In genomic region chr3:128578346-128578745, GRCh38 we compare ENCODE assay signal across 20 cellular contexts.
"Had no signal": no experiment of that assay in that cellular context is flagged by ENCODE, and none has a peak within 500 bp of the region (broad histone marks: within the 10 kb centered on the region; RNA-seq: fewer than 3 reads in every experiment).

No MANE protein-coding gene starts in this region.

- H3K9me3 Mint-ChIP-seq: stimulated activated naive B cell treated with anti-CD40 and anti-IgM and Interleukin-4, amounts not matched to agents 10 μg/mL and 1 μg/mL and 100 μg/mL, for 72 hours; stimulated activated naive CD8-positive, alpha-beta T cell treated with anti-CD3 and anti-CD28 coated beads, Interleukin-15, amount 100 ng/mL, for 72 hours had no signal

- FAIRE-seq: urothelium cell line had no signal

- ATAC-seq: gastrocnemius medialis; heart right ventricle; left lobe of liver; mucosa of descending colon; naive thymus-derived CD8-positive, alpha-beta T cell; stimulated activated naive B cell treated with anti-CD40 and anti-IgM and Interleukin-4, amounts not matched to agents 10 μg/mL and 1 μg/mL and 100 μg/mL, for 72 hours; stimulated activated naive CD8-positive, alpha-beta T cell treated with anti-CD3 and anti-CD28 coated beads, Interleukin-15, amount 100 ng/mL, for 72 hours had no signal

- H3K4me3 ChIP-seq: coronary artery, esophagus muscularis mucosa, gastrocnemius medialis, heart right ventricle, mucosa of descending colon, right atrium auricular region, sigmoid colon, skin epidermis, thoracic aorta, transverse colon had no signal

- H3K36me3 Mint-ChIP-seq: naive thymus-derived CD8-positive, alpha-beta T cell; stimulated activated naive B cell treated with anti-CD40 and anti-IgM and Interleukin-4, amounts not matched to agents 10 μg/mL and 1 μg/mL and 100 μg/mL, for 72 hours had no signal

- H3K9me3 ChIP-seq: gastrocnemius medialis, mucosa of descending colon, thoracic aorta, transverse colon had no signal

- H3K4me1 ChIP-seq: gastrocnemius medialis, sigmoid colon had no signal

- H3K27ac Mint-ChIP-seq: stimulated activated naive B cell treated with anti-CD40 and anti-IgM and Interleukin-4, amounts not matched to agents 10 μg/mL and 1 μg/mL and 100 μg/mL, for 72 hours; stimulated activated naive CD8-positive, alpha-beta T cell treated with anti-CD3 and anti-CD28 coated beads, Interleukin-15, amount 100 ng/mL, for 72 hours had no signal

- H3K4me3 Mint-ChIP-seq: naive thymus-derived CD8-positive, alpha-beta T cell; stimulated activated naive B cell treated with anti-CD40 and anti-IgM and Interleukin-4, amounts not matched to agents 10 μg/mL and 1 μg/mL and 100 μg/mL, for 72 hours; stimulated activated naive CD8-positive, alpha-beta T cell treated with anti-CD3 and anti-CD28 coated beads, Interleukin-15, amount 100 ng/mL, for 72 hours had no signal

- DNase-seq: effector memory CD4-positive, alpha-beta T cell; gastrocnemius medialis; heart right ventricle; mammary epithelial cell; naive thymus-derived CD8-positive, alpha-beta T cell; sigmoid colon; stimulated activated CD4-positive, alpha-beta T cell treated with anti-CD3 and anti-CD28 coated beads, Interleukin-2, amount 100 ng/mL, for 24 hours; stimulated activated CD4-positive, alpha-beta T cell treated with anti-CD3 and anti-CD28 coated beads, Interleukin-4, amount 100 ng/mL, for 4 hours; stimulated activated naive B cell treated with anti-CD40 and anti-IgM and Interleukin-4, amounts not matched to agents 10 μg/mL and 1 μg/mL and 100 μg/mL, for 72 hours; stimulated activated naive CD8-positive, alpha-beta T cell treated with anti-CD3 and anti-CD28 coated beads, Interleukin-15, amount 100 ng/mL, for 72 hours; transverse colon had no signal

- H3K36me3 ChIP-seq: esophagus muscularis mucosa, gastrocnemius medialis, heart right ventricle, right atrium auricular region, sigmoid colon, thoracic aorta, transverse colon had no signal

- H3K27ac ChIP-seq: coronary artery, epithelial cell of prostate, esophagus muscularis mucosa, gastrocnemius medialis, heart right ventricle, right atrium auricular region, sigmoid colon, skin epidermis, thoracic aorta, transverse colon had no signal

- H3K27me3 ChIP-seq: gastrocnemius medialis, right atrium auricular region had no signal
